In the genomic region with DNA sequence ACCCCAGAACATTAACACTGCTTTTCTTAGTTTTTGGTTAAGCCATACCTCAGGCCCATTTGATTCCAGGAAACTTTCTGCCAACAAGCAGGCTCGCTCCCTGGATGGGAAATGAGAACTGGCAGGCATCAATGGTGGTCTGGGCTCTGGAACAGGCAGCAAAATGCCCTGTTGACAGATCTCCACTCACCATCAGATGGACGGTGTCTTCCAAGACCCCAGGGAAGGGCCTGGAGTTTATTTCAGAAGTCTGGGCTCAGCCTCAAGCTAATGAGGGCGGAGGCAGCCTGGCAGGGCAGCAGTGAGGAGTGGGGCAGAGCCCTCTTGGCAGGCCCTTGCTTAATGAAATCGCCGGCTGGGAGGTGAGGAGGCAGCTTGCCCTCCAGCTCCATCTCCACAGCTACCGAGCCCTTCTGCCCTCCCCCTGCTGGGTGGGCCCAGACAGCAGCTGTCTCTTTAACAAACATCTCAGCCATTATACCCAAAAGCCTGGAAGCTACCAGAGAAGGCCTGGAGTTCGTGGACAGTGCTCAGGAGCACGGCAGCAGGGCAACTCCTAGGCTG, we compare ENCODE assay signal across 21 cellular contexts. TPM values are rescaled to one million over a fixed set of nuclear protein-coding genes. Genes with fewer than 3 reads are reported as not detected.
DNase-seq lines count a peak whose midpoint lies in the region; ATAC-seq and TF ChIP-seq lines count a peak whose summit lies in the region.
"Had no signal": no experiment of that assay in that cellular context is flagged by ENCODE, and none has a peak within 500 bp of the region (broad histone marks: within the 10 kb centered on the region; RNA-seq: fewer than 3 reads in every experiment).

No MANE protein-coding gene starts in this region.

- H3K4me1 ChIP-seq in endodermal cell (ENCODE audit: control insufficient read depth, insufficient read depth, low read length), result no peaks in the 10 kb centered on the region
- no peaks in the 10 kb centered on the region for H3K4me1 ChIP-seq in right cardiac atrium (ENCODE audit: control insufficient read depth, insufficient read depth, low read length)
- H3K4me1 ChIP-seq: heart left ventricle, suprapubic skin had no signal

- H3K9me3 ChIP-seq in endodermal cell (ENCODE audit: control insufficient read depth, low read length) (no peaks in the 10 kb centered on the region), right cardiac atrium (ENCODE audit: control insufficient read depth, low read length) (no peaks in the 10 kb centered on the region)
- H3K9me3 ChIP-seq: heart left ventricle, suprapubic skin had no signal

- no peak overlapping the region for H3K27ac ChIP-seq in endodermal cell (ENCODE audit: low read depth, low read length)
- H3K27ac ChIP-seq in right cardiac atrium (ENCODE audit: low read length), result no peak overlapping the region
- H3K27ac ChIP-seq: heart left ventricle, suprapubic skin had no signal

- DNase-seq in DMS79 treated with DMSO at 0.1 percent for 48 hours (lab: John Stamatoyannopoulos, UW), result peak; percentile 82
- DNase-seq in NCI-H146 treated with DMSO at 0.1 percent for 48 hours (lab: John Stamatoyannopoulos, UW; ENCODE audit: unreplicated experiment), result peak; percentile 71
- peak; percentile 84 for DNase-seq in NCI-H510A (lab: John Stamatoyannopoulos, UW)
- DNase-seq in endodermal cell, result peak; percentile 67
- no peak for DNase-seq in right cardiac atrium
- DNase-seq in MV-4-11 (lab: John Stamatoyannopoulos, UW), result no peak
- DNase-seq in NCI-H2081 treated with DMSO at 0.1 percent for 48 hours (lab: John Stamatoyannopoulos, UW), result no peak
- DNase-seq: activated B cell treated with CpG ODN at 0.5 μM for 24 hours; activated effector memory CD4-positive, alpha-beta T cell treated with Interleukin-2 at 50 U/mL for 16 hours; amniotic stem cell; central memory CD4-positive, alpha-beta T cell; effector memory CD4-positive, alpha-beta T cell; heart left ventricle; nephron progenitor cell; small intestine; T-helper 1 cell had no signal

- no peak overlapping the region for H3K9ac ChIP-seq in endodermal cell (ENCODE audit: extremely low read depth, low read length, poor library complexity, severe bottlenecking)

- H3K27ac Mint-ChIP-seq in endodermal cell, result no peak overlapping the region
- H3K27ac Mint-ChIP-seq: activated B cell treated with CpG ODN at 0.5 μM for 24 hours, nephron progenitor cell, progenitor cell of endocrine pancreas had no signal

- H3K4me3 Mint-ChIP-seq in endodermal cell, result no peak overlapping the region
- H3K4me3 Mint-ChIP-seq: activated B cell treated with CpG ODN at 0.5 μM for 24 hours, nephron progenitor cell had no signal

- no peaks in the 10 kb centered on the region for H3K36me3 ChIP-seq in endodermal cell (ENCODE audit: control insufficient read depth, insufficient read depth, low read length)
- H3K36me3 ChIP-seq: heart left ventricle, suprapubic skin had no signal

- no peaks in the 10 kb centered on the region for H3K27me3 ChIP-seq in endodermal cell (ENCODE audit: control insufficient read depth, insufficient read depth, low read length, poor library complexity, severe bottlenecking)
- no peaks in the 10 kb centered on the region for H3K27me3 ChIP-seq in right cardiac atrium (ENCODE audit: control insufficient read depth, insufficient read depth)

- ATAC-seq in right cardiac atrium (no peak), HG02970 (IDR thresholded peaks at IDR 0.05; ENCODE audit: low FRiP score, unreplicated experiment) (no peak)
- ATAC-seq: heart left ventricle had no signal

- 70 to 85% methylated on average over 4 to 8 of the region's 8 CpGs for WGBS in endodermal cell (ENCODE audit: insufficient coverage in 1 of 2, insufficient read length in 1 of 2), 2 experiments
- 38% methylated on average over 8 of the region's 8 CpGs for WGBS in right cardiac atrium

- H3K4me1 Mint-ChIP-seq in endodermal cell, result peaks cover 8% of the 10 kb centered on the region
- H3K4me1 Mint-ChIP-seq: activated B cell treated with CpG ODN at 0.5 μM for 24 hours had no signal

- peak; percentile 45 for TF ChIP-seq CTCF in endodermal cell (conservative IDR thresholded peaks at IDR 0.05)

- H3K9me3 Mint-ChIP-seq in endodermal cell, result no peaks in the 10 kb centered on the region
- H3K9me3 Mint-ChIP-seq: activated B cell treated with CpG ODN at 0.5 μM for 24 hours, nephron progenitor cell had no signal

- H3K4me3 ChIP-seq in endodermal cell (ENCODE audit: low read length), result no peak overlapping the region
- no peak overlapping the region for H3K4me3 ChIP-seq in right cardiac atrium (ENCODE audit: low read length)
- H3K4me3 ChIP-seq: heart left ventricle, suprapubic skin had no signal

- H3K27me3 Mint-ChIP-seq in endodermal cell (ENCODE audit: insufficient read depth), result peaks cover 2% of the 10 kb centered on the region

- no peaks in the 10 kb centered on the region for H3K36me3 Mint-ChIP-seq in endodermal cell (ENCODE audit: low read depth)

- intact Hi-C loops in right cardiac atrium (cut with DNase I), result no loop called here

RNA-seq across cellular contexts. Expression of a gene that starts 22.0 kb away (rescaled TPM):
- total RNA-seq in endodermal cell (10 to 100 TPM; 13.4 to 32.4 TPM), right cardiac atrium (1 to 10 TPM in 3 of 4 donors, under 1 TPM in 1; 0.95 to 1.8 (median 1.6) TPM)
- polyA plus RNA-seq in endodermal cell (2013, experiment 1 of 2), result 6.4 TPM
- polyA plus RNA-seq in endodermal cell (2013, experiment 2 of 2), result 6.6 TPM
- 1.6 TPM for polyA plus RNA-seq in right cardiac atrium
- total RNA-seq: fibroblast of lung, mesenteric fat pad had no signal
- polyA plus RNA-seq: fibroblast of lung had no signal

Comparison
In these comparisons a context has a peak if more than half of its experiments do, and no peak if none do; other contexts are left out.
1. DNase-seq: peak in DMS79 treated with DMSO at 0.1 percent for 48 hours (single experiment), NCI-H146 treated with DMSO at 0.1 percent for 48 hours (single experiment), NCI-H510A (single experiment) and endodermal cell (single experiment); none in right cardiac atrium (0 of 3), MV-4-11 (single experiment) and NCI-H2081 treated with DMSO at 0.1 percent for 48 hours (single experiment).
2. RNA of a gene that starts 22.0 kb away (total RNA-seq): 13.4 to 32.4 TPM in endodermal cell; 0.95 to 1.8 TPM in right cardiac atrium; every median in the first group is over 4 times any median in the second.